In genomic region chr15:70049115-70049514, GRCh38 we compare ENCODE assay signal across 23 cellular contexts. TPM values are rescaled to one million over a fixed set of nuclear protein-coding genes. Genes with fewer than 3 reads are reported as not detected.
DNase-seq lines count a peak whose midpoint lies in the region; ATAC-seq, FAIRE-seq and TF ChIP-seq lines count a peak whose summit lies in the region.
"Had no signal": no experiment of that assay in that cellular context is flagged by ENCODE, and none has a peak within 500 bp of the region (broad histone marks: within the 10 kb centered on the region; RNA-seq: fewer than 3 reads in every experiment).

No MANE protein-coding gene starts in this region.

- H3K9me1 ChIP-seq in K562 (ENCODE audit: control insufficient read depth, insufficient read depth, low read length), result no peaks in the 10 kb centered on the region

- H3K4me3 ChIP-seq in mammary epithelial cell (replicated peaks in 1 of 3; ENCODE audit: insufficient read depth in 1 of 3, low read depth in 2 of 3, low read length in 3 of 3) (no peak overlapping the region), K562 (no peak overlapping the region), neutrophil (ENCODE audit: low read depth in 1 of 2, low read length in 1 of 2) (no peak overlapping the region)
- H3K4me3 ChIP-seq: A549, adrenal gland, body of pancreas, thoracic aorta had no signal

- dilution Hi-C loops in mammary epithelial cell (cut with HindIII; ENCODE audit: low sequenced_read_pairs), result no loop called here

- H3K36me3 Mint-ChIP-seq in MCF 10A (ENCODE audit: insufficient read depth, unreplicated experiment), result peaks cover 38% of the 10 kb centered on the region

- POLR2A ChIA-PET in MCF 10A (lab: Yijun Ruan, JAX) (no interaction called here), K562 (lab: Yijun Ruan, JAX) (no interaction called here)

- H4K20me1 ChIP-seq in mammary epithelial cell (ENCODE audit: insufficient read depth, low read length), result no peaks in the 10 kb centered on the region
- no peaks in the 10 kb centered on the region for H4K20me1 ChIP-seq in K562 (replicated peaks; ENCODE audit: control insufficient read depth, insufficient read depth, low read length)

- H3K9me3 Mint-ChIP-seq in MCF 10A (ENCODE audit: unreplicated experiment), result no peaks in the 10 kb centered on the region
- H3K9me3 Mint-ChIP-seq: activated CD4-positive, alpha-beta T cell treated with anti-CD3 and anti-CD28 coated beads, Interleukin-2, amount 10 ng/mL, durations not matched to agents 24 days and 14 days; activated naive CD4-positive, alpha-beta T cell treated with anti-CD3 and anti-CD28 coated beads for 36 hours; activated T-cell treated with anti-CD3 and anti-CD28 coated beads, Interleukin-2, amount 50 U/mL, for 72 hours; H9 had no signal

- no peak overlapping the region for H3K27ac Mint-ChIP-seq in MCF 10A (ENCODE audit: low read depth, unreplicated experiment)
- H3K27ac Mint-ChIP-seq: activated CD4-positive, alpha-beta T cell treated with anti-CD3 and anti-CD28 coated beads, Interleukin-2, amount 10 ng/mL, durations not matched to agents 24 days and 14 days; activated naive CD4-positive, alpha-beta T cell treated with anti-CD3 and anti-CD28 coated beads for 36 hours; activated T-cell treated with anti-CD3 and anti-CD28 coated beads, Interleukin-2, amount 50 U/mL, for 72 hours; H9 had no signal

- H3K9ac ChIP-seq in mammary epithelial cell (ENCODE audit: insufficient read depth, low read length), result no peak overlapping the region
- no peak overlapping the region for H3K9ac ChIP-seq in K562 (ENCODE audit: insufficient read depth in 1 of 2, low read depth in 2 of 2, low read length in 2 of 2)

- no peaks in the 10 kb centered on the region for H3K79me2 ChIP-seq in mammary epithelial cell (ENCODE audit: insufficient read depth, low read length)
- H3K79me2 ChIP-seq in K562 (ENCODE audit: control insufficient read depth, insufficient read depth, low read length), result no peaks in the 10 kb centered on the region

- in situ Hi-C loops in mammary epithelial cell (cut with MboI; ENCODE audit: low sequenced_read_pairs in 2 of 2) (no loop called here), K562 (cut with MboI) (no loop called here)

- DNase-seq in mammary epithelial cell, result no peak
- no peak for DNase-seq in MCF 10A (ENCODE audit: unreplicated experiment)
- no peak for DNase-seq in K562 (ENCODE audit: extremely low read depth in 1 of 4, low spot score in 3 of 4)
- no peak for DNase-seq in NCI-H774 (lab: John Stamatoyannopoulos, UW)
- DNase-seq in erythroblast (lab: John Stamatoyannopoulos, UW), result no peak
- no peak for DNase-seq in central memory CD4-positive, alpha-beta T cell
- DNase-seq: activated CD4-positive, alpha-beta T cell treated with anti-CD3 and anti-CD28 coated beads, Interleukin-2, amount 10 ng/mL, durations not matched to agents 24 days and 14 days; activated naive CD4-positive, alpha-beta T cell treated with anti-CD3 and anti-CD28 coated beads for 36 hours; activated T-cell treated with anti-CD3 and anti-CD28 coated beads, Interleukin-2, amount 50 U/mL, for 72 hours; body of pancreas; DMS53; H9; NCI-H1436 treated with DMSO at 0.1 percent for 48 hours; Right ventricle myocardium superior; stimulated activated CD4-positive, alpha-beta T cell treated with anti-CD3 and anti-CD28 coated beads, Interleukin-4, amount 100 ng/mL, for 4 hours; stimulated activated naive CD4-positive, alpha-beta T cell treated with Interleukin-2 at 50 U/mL for 16 hours; T1000 had no signal

- H3K36me3 ChIP-seq in mammary epithelial cell (ENCODE audit: insufficient read depth, low read length) (peaks cover 15% of the 10 kb centered on the region), K562 (ENCODE audit: control insufficient read depth, insufficient read depth, low read length) (peaks cover 58% of the 10 kb centered on the region; the same call in 2 of the 3 replicates), neutrophil (peaks cover 93% of the 10 kb centered on the region)

- H3K4me3 Mint-ChIP-seq in MCF 10A (ENCODE audit: unreplicated experiment), result no peak overlapping the region
- H3K4me3 Mint-ChIP-seq: activated CD4-positive, alpha-beta T cell treated with anti-CD3 and anti-CD28 coated beads, Interleukin-2, amount 10 ng/mL, durations not matched to agents 24 days and 14 days; activated naive CD4-positive, alpha-beta T cell treated with anti-CD3 and anti-CD28 coated beads for 36 hours; activated T-cell treated with anti-CD3 and anti-CD28 coated beads, Interleukin-2, amount 50 U/mL, for 72 hours; H9 had no signal

- H2AFZ ChIP-seq in mammary epithelial cell (ENCODE audit: low read depth, low read length) (no peak overlapping the region), K562 (ENCODE audit: low read depth, low read length) (no peak overlapping the region)

- WGBS in mammary epithelial cell (ENCODE audit: low coverage, missing lambda C conversion rate), result 100% methylated on average over 8 of the region's 8 CpGs
- WGBS in K562 (ENCODE audit: insufficient coverage, low coverage, missing lambda C conversion rate), result 94% methylated on average over 7 of the region's 8 CpGs

- H3K9me3 ChIP-seq in mammary epithelial cell (replicated peaks; ENCODE audit: insufficient read depth, low read length) (no peaks in the 10 kb centered on the region), K562 (replicated peaks; ENCODE audit: control insufficient read depth, insufficient read depth, low read depth, low read length) (no peaks in the 10 kb centered on the region), neutrophil (no peaks in the 10 kb centered on the region)
- H3K9me3 ChIP-seq: A549, adrenal gland, body of pancreas, thoracic aorta had no signal

- TF ChIP-seq POLR2A in K562 (conservative IDR thresholded peaks at IDR 0.05) (no peak), erythroblast (IDR thresholded peaks at IDR 0.05; ENCODE audit: low read length) (no peak)

- H3K4me2 ChIP-seq in mammary epithelial cell (ENCODE audit: insufficient read depth, low read depth, low read length) (no peak overlapping the region), K562 (ENCODE audit: insufficient read depth, low read length) (no peak overlapping the region)
- H3K4me2 ChIP-seq: A549 had no signal

- H3K27ac ChIP-seq in mammary epithelial cell (ENCODE audit: insufficient read depth, low read depth, low read length), result no peak overlapping the region
- H3K27ac ChIP-seq in K562 (ENCODE audit: extremely low read depth, low read depth, low read length), result no peak overlapping the region
- peak overlapping the region; percentile 39 for H3K27ac ChIP-seq in neutrophil
- H3K27ac ChIP-seq: A549, adrenal gland, body of pancreas, thoracic aorta had no signal

- TF ChIP-seq EP300 in K562 (IDR thresholded peaks at IDR 0.05; ENCODE audit: low read length), result no peak

- no peak for ATAC-seq in K562
- no peak for ATAC-seq in esophagus mucosa
- ATAC-seq: A549; activated T-cell treated with anti-CD3 and anti-CD28 coated beads, Interleukin-2, amount 50 U/mL, for 72 hours; body of pancreas had no signal

- no peak for TF ChIP-seq RAD21 in K562 (CRISPR knock-in tag; conservative IDR thresholded peaks at IDR 0.05 in 1 of 2, IDR thresholded peaks at IDR 0.05 in 1 of 2)

- BruUV-seq in mammary epithelial cell (replicated peaks; lab: Mats Ljungman, UMichigan) (TSS peak; percentile 63), MCF 10A (replicated peaks; lab: Mats Ljungman, UMichigan) (no TSS peak), K562 (replicated peaks; lab: Mats Ljungman, UMichigan) (TSS peak; percentile 38)

- no peaks in the 10 kb centered on the region for H3K4me1 Mint-ChIP-seq in MCF 10A (ENCODE audit: insufficient read depth, unreplicated experiment)
- H3K4me1 Mint-ChIP-seq: activated CD4-positive, alpha-beta T cell treated with anti-CD3 and anti-CD28 coated beads, Interleukin-2, amount 10 ng/mL, durations not matched to agents 24 days and 14 days had no signal

- intact Hi-C loops in mammary epithelial cell (cut with micrococcal nuclease) (no loop called here), MCF 10A (cut with micrococcal nuclease) (no loop called here), K562 (cut with micrococcal nuclease) (no loop called here)

- no peaks in the 10 kb centered on the region for H3K4me1 ChIP-seq in mammary epithelial cell (ENCODE audit: insufficient read depth, low read length)
- peaks cover 0 to 3% of the 10 kb centered on the region in 2 experiments; a peak in 1 of 5 replicates for H3K4me1 ChIP-seq in K562 (replicated peaks in 1 of 2; ENCODE audit: control insufficient read depth in 2 of 2, insufficient read depth in 2 of 2, low read length in 2 of 2)
- no peaks in the 10 kb centered on the region for H3K4me1 ChIP-seq in neutrophil (ENCODE audit: control insufficient read depth in 1 of 2, insufficient read depth in 1 of 2, low read depth in 1 of 2, low read length in 1 of 2)
- H3K4me1 ChIP-seq: A549, adrenal gland, body of pancreas had no signal

- CTCF ChIA-PET in mammary epithelial cell (lab: Charles Lee; ENCODE audit: low non-redundant PET), result interaction anchor here (0.6 kb wide), 1 partner anchor 439 kb away, joined by 12 read pairs; no protein-coding TSS in a partner anchor
- CTCF ChIA-PET in MCF 10A (lab: Yijun Ruan, JAX), result no interaction called here
- CTCF ChIA-PET in K562 (lab: Yijun Ruan, JAX; ENCODE audit: low intra/inter-chr PET ratio), result no interaction called here

- peaks cover 1% of the 10 kb centered on the region for H3K27me3 Mint-ChIP-seq in MCF 10A (ENCODE audit: insufficient read depth, unreplicated experiment)
- H3K27me3 Mint-ChIP-seq: activated CD4-positive, alpha-beta T cell treated with anti-CD3 and anti-CD28 coated beads, Interleukin-2, amount 10 ng/mL, durations not matched to agents 24 days and 14 days had no signal

- FAIRE-seq in K562 (lab: Jason Lieb, UNC), result no peak
- FAIRE-seq: A549, keratinocyte had no signal

- no peaks in the 10 kb centered on the region for H3K27me3 ChIP-seq in mammary epithelial cell (ENCODE audit: insufficient read depth, low read length)
- H3K27me3 ChIP-seq in K562 (ENCODE audit: control insufficient read depth in 2 of 2, insufficient read depth in 2 of 2, low read length in 2 of 2), result no peaks in the 10 kb centered on the region
- H3K27me3 ChIP-seq in neutrophil, result no peaks in the 10 kb centered on the region
- H3K27me3 ChIP-seq: adrenal gland, body of pancreas had no signal

- TF ChIP-seq CTCF in mammary epithelial cell (conservative IDR thresholded peaks at IDR 0.05 in 1 of 2, IDR thresholded peaks at IDR 0.05 in 1 of 2; ENCODE audit: extremely low read depth in 1 of 2, insufficient read depth in 1 of 2, low read depth in 1 of 2, low read length in 2 of 2) (no peak), MCF 10A (IDR thresholded peaks at IDR 0.05; ENCODE audit: unreplicated experiment) (no peak), K562 (IDR thresholded peaks at IDR 0.05 in 2 of 3, conservative IDR thresholded peaks at IDR 0.05 in 1 of 3; ENCODE audit: insufficient read depth in 2 of 3, low read depth in 1 of 3, low read length in 3 of 3) (no peak), neutrophil (IDR thresholded peaks at IDR 0.05) (no peak)

RNA-seq across cellular contexts. Expression of gene TLE3, which starts 48.6 kb away (rescaled TPM):
- total RNA-seq in mammary epithelial cell (10 to 100 TPM; 27.6 to 32.0 TPM), MCF 10A (2022) (21.6 and 23.2 TPM in 2 replicates), K562 (2014; rRNA removed) (26.9 and 31.6 TPM in 2 replicates), K562 (2014; rRNA removed; fragmentation: Illumina TruSeq; extraction: Trizol) (13.4 and 14.2 TPM in 2 replicates), K562 (2015; rRNA removed; fragmentation: Illumina TruSeq; extraction: Trizol) (14.1 and 14.3 TPM in 2 replicates), K562 (2021) (78.3 and 84.2 TPM in 2 replicates), esophagus mucosa (46.3 TPM)
- polyA plus RNA-seq in mammary epithelial cell (21.2 TPM), K562 (2011; rRNA removed) (6.4 and 14.8 TPM in 2 replicates), K562 (2014; fragmentation: Illumina TruSeq; extraction: Trizol) (14.4 and 30.2 TPM in 2 replicates), K562 (2014; fragmentation: Nextera tagmentation; extraction: Ambion mirVana) (1 to 10 TPM; 1.5 to 2.3 TPM), K562 (2014; rRNA removed) (21.1 and 25.2 TPM in 2 replicates)
- 53.7 TPM for polyA minus RNA-seq in mammary epithelial cell
- 47.5 and 98.2 TPM in 2 replicates for total RNA-seq in K562 (2011; cell fraction: chromatin; rRNA removed; ENCODE audit: low replicate concordance)
- 56.7 and 69.2 TPM in 2 replicates for total RNA-seq in K562 (2011; cell fraction: nucleolus; rRNA removed)
- total RNA-seq in K562 (2011; cell fraction: nucleoplasm; rRNA removed), result 49.1 and 56.6 TPM in 2 replicates
- 8.4 and 9.7 TPM in 2 replicates for polyA plus RNA-seq in K562 (2011; cell fraction: cytosol; rRNA removed)
- 34.5 and 47.6 TPM in 2 replicates for polyA plus RNA-seq in K562 (2011; cell fraction: nucleus; rRNA removed)
- polyA plus RNA-seq in K562 (2012), result 33.7 and 52.9 TPM in 2 replicates
- polyA minus RNA-seq in K562 (2011; rRNA and poly(A)+ RNA removed), result 32.3 and 47.1 TPM in 2 replicates
- 34.6 and 56.1 TPM in 2 replicates for polyA minus RNA-seq in K562 (2011; cell fraction: cytosol; rRNA and poly(A)+ RNA removed)
- 45.1 and 56.8 TPM in 2 replicates for polyA minus RNA-seq in K562 (2011; cell fraction: nucleus; rRNA and poly(A)+ RNA removed)
